In genomic region chr2:106801256-106801655, GRCh38 we compare ENCODE assay signal across 15 cellular contexts.
"Had no signal": no experiment of that assay in that cellular context is flagged by ENCODE, and none has a peak within 500 bp of the region (broad histone marks: within the 10 kb centered on the region; RNA-seq: fewer than 3 reads in every experiment).

No MANE protein-coding gene starts in this region.

- ATAC-seq: activated T-helper 17 cell treated with anti-CD3 and anti-CD28 coated beads, Interleukin-2, amount 50 U/mL, for 72 hours; foreskin keratinocyte; heart right ventricle; left ventricle myocardium superior had no signal

- H3K4me1 ChIP-seq: foreskin keratinocyte, heart right ventricle had no signal

- H3K4me1 Mint-ChIP-seq: activated naive CD4-positive, alpha-beta T cell treated with anti-CD3 and anti-CD28 coated beads, Interleukin-2, amount 50 U/mL, for 24 hours; activated T-helper 17 cell treated with anti-CD3 and anti-CD28 coated beads, Interleukin-2, amount 50 U/mL, for 72 hours had no signal

- H3K36me3 Mint-ChIP-seq: activated naive CD4-positive, alpha-beta T cell treated with anti-CD3 and anti-CD28 coated beads, Interleukin-2, amount 50 U/mL, for 24 hours had no signal

- H3K27ac Mint-ChIP-seq: activated T-helper 17 cell treated with anti-CD3 and anti-CD28 coated beads, Interleukin-2, amount 50 U/mL, for 72 hours; stimulated activated naive CD8-positive, alpha-beta T cell treated with anti-CD3 and anti-CD28 coated beads, Interleukin-15, Interleukin-2, amounts not matched to agents 100 ng/mL and 50 ng/mL, for 24 hours had no signal

- H3K9me3 Mint-ChIP-seq: stimulated activated naive CD8-positive, alpha-beta T cell treated with anti-CD3 and anti-CD28 coated beads, Interleukin-15, Interleukin-2, amounts not matched to agents 100 ng/mL and 50 ng/mL, for 24 hours had no signal

- H3K36me3 ChIP-seq: brain microvascular endothelial cell, heart right ventricle, ovary had no signal

- H3K4me3 ChIP-seq: heart right ventricle, ovary, thoracic aorta had no signal

- H3K27me3 ChIP-seq: brain microvascular endothelial cell, foreskin keratinocyte, heart right ventricle, ovary had no signal

- H3K27me3 Mint-ChIP-seq: stimulated activated naive CD8-positive, alpha-beta T cell treated with anti-CD3 and anti-CD28 coated beads, Interleukin-15, Interleukin-2, amounts not matched to agents 100 ng/mL and 50 ng/mL, for 24 hours had no signal

- H3K4me3 Mint-ChIP-seq: activated naive CD4-positive, alpha-beta T cell treated with anti-CD3 and anti-CD28 coated beads, Interleukin-2, amount 50 U/mL, for 24 hours; activated T-helper 17 cell treated with anti-CD3 and anti-CD28 coated beads, Interleukin-2, amount 50 U/mL, for 72 hours; stimulated activated naive CD8-positive, alpha-beta T cell treated with anti-CD3 and anti-CD28 coated beads, Interleukin-15, Interleukin-2, amounts not matched to agents 100 ng/mL and 50 ng/mL, for 24 hours had no signal

- H3K9me3 ChIP-seq: heart right ventricle, ovary, thoracic aorta had no signal

- H3K27ac ChIP-seq: brain microvascular endothelial cell, foreskin keratinocyte, heart right ventricle, ovary had no signal

- DNase-seq: activated CD4-positive, alpha-beta T cell treated with anti-CD3 and anti-CD28 coated beads, Interleukin-2, amount 50 U/mL, for 1 hour; activated CD4-positive, CD25-positive, alpha-beta regulatory T cell; activated T-cell treated with anti-CD3 and anti-CD28 coated beads for 4 hours; amniotic stem cell; brain microvascular endothelial cell; foreskin keratinocyte; heart right ventricle; left ventricle myocardium superior; ovary; stimulated activated CD4-positive, alpha-beta T cell treated with anti-CD3 and anti-CD28 coated beads, Interleukin-4, amount 100 ng/mL, for 24 hours; T-helper 2 cell had no signal
